37 cellular contexts compared by ENCODE assay signal in genomic region chr3:10760199-10760598, GRCh38. TPM values are rescaled to one million over a fixed set of nuclear protein-coding genes. Genes with fewer than 3 reads are reported as not detected.
"Had no signal": no experiment of that assay in that cellular context is flagged by ENCODE, and none has a peak within 500 bp of the region (broad histone marks: within the 10 kb centered on the region; RNA-seq: fewer than 3 reads in every experiment).

No MANE protein-coding gene starts in this region.

- H3K27me3 ChIP-seq: MG63 had no signal

- DNase-seq: Karpas-422, Kasumi-1, MG63, MM.1S, MV-4-11, NCI-H1048, NCI-H1092, NCI-H1092 treated with DMSO at 0.1 percent for 48 hours, NCI-H1105, NCI-H1105 treated with DMSO at 0.1 percent for 48 hours, NCI-H1417, NCI-H1417 treated with DMSO at 0.1 percent for 48 hours, NCI-H1436, NCI-H1436 treated with DMSO at 0.1 percent for 48 hours, NCI-H146, NCI-H1694, NCI-H1694 treated with DMSO at 0.1 percent for 48 hours, NCI-H187, NCI-H187 treated with DMSO at 0.1 percent for 48 hours, NCI-H1930, NCI-H2029, NCI-H2029 treated with DMSO at 0.1 percent for 48 hours, NCI-H2081, NCI-H2081 treated with DMSO at 0.1 percent for 48 hours, NCI-H2107, NCI-H2171, NCI-H2227 treated with DMSO at 0.1 percent for 48 hours, NCI-H226, NCI-H345, NCI-H446, NCI-H446 treated with DMSO at 0.1 percent for 48 hours, NCI-H510A, NCI-H510A treated with DMSO at 0.1 percent for 48 hours, NCI-H524, NCI-H524 treated with DMSO at 0.1 percent for 48 hours had no signal

- H3K9me3 ChIP-seq: MG63 had no signal

- H3K4me3 ChIP-seq: MG63 had no signal

- H3K36me3 ChIP-seq: MG63 had no signal

RNA-seq across cellular contexts. Expression of gene SLC6A11, which starts 55.8 kb away (rescaled TPM):
- total RNA-seq: LHCN-M2, M059J had no signal
